Comparison of ENCODE assay signal across 25 cellular contexts in the genomic region with DNA sequence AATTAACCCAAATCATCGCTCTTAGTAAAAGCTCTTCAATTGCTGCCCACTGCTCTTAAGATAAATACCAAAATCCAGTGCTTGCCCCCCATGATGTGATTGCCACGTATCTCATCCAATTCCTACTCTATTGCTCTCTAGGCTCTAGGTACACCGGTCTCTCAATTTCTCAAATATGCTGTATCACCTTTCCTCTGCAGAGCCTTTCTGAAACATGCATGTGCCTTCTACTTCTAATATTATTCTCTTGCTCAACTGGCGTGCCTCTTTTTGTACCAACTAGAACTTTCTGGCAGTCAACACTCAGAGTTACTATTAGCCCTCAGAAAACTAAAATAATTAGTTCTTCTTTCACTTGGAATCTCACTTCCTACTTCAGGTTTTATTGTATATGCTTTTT.
"Had no signal": no experiment of that assay in that cellular context is flagged by ENCODE, and none has a peak within 500 bp of the region (broad histone marks: within the 10 kb centered on the region; RNA-seq: fewer than 3 reads in every experiment).

No MANE protein-coding gene starts in this region.

- H3K9me3 ChIP-seq: body of pancreas, heart left ventricle, sigmoid colon, testis, uterus had no signal

- H3K36me3 ChIP-seq: heart left ventricle, sigmoid colon, uterus had no signal

- H3K9me3 Mint-ChIP-seq: activated naive CD4-positive, alpha-beta T cell treated with anti-CD3 and anti-CD28 coated beads, Interleukin-2, amount 10 ng/mL, durations not matched to agents 7 days and 5 days; activated T-cell treated with anti-CD3 and anti-CD28 coated beads, Interleukin-2, amount 50 U/mL, for 72 hours; naive thymus-derived CD4-positive, alpha-beta T cell; neural crest cell; T-cell; T-helper 2 cell treated with Interferon-gamma antibody and Interleukin-4, amounts not matched to agents 5 μg/mL and 100 μg/mL, for 36 hours had no signal

- H3K27ac ChIP-seq: body of pancreas, heart left ventricle, testis, uterus had no signal

- H3K4me3 ChIP-seq: body of pancreas, heart left ventricle, sigmoid colon, smooth muscle cell, testis, uterus had no signal

- H3K4me1 ChIP-seq: testis, uterus had no signal

- ATAC-seq: activated T-cell treated with anti-CD3 and anti-CD28 coated beads, Interleukin-2, amount 50 U/mL, for 72 hours; body of pancreas; left cardiac atrium; naive thymus-derived CD4-positive, alpha-beta T cell; T-cell had no signal

- H3K4me3 Mint-ChIP-seq: activated naive CD4-positive, alpha-beta T cell treated with anti-CD3 and anti-CD28 coated beads, Interleukin-2, amount 10 ng/mL, durations not matched to agents 7 days and 5 days; activated T-cell treated with anti-CD3 and anti-CD28 coated beads, Interleukin-2, amount 50 U/mL, for 72 hours; naive thymus-derived CD4-positive, alpha-beta T cell; neural crest cell; T-cell; T-helper 2 cell treated with Interferon-gamma antibody and Interleukin-4, amounts not matched to agents 5 μg/mL and 100 μg/mL, for 36 hours had no signal

- H3K27me3 ChIP-seq: body of pancreas, heart left ventricle, sigmoid colon, testis, uterus had no signal

- H3K36me3 Mint-ChIP-seq: activated naive CD4-positive, alpha-beta T cell treated with anti-CD3 and anti-CD28 coated beads, Interleukin-2, amount 10 ng/mL, durations not matched to agents 7 days and 5 days; naive thymus-derived CD4-positive, alpha-beta T cell; T-cell had no signal

- H3K4me1 Mint-ChIP-seq: activated naive CD4-positive, alpha-beta T cell treated with anti-CD3 and anti-CD28 coated beads, Interleukin-2, amount 10 ng/mL, durations not matched to agents 7 days and 5 days; naive thymus-derived CD4-positive, alpha-beta T cell; T-cell had no signal

- H3K4me2 ChIP-seq: smooth muscle cell had no signal

- H3K27ac Mint-ChIP-seq: activated naive CD4-positive, alpha-beta T cell treated with anti-CD3 and anti-CD28 coated beads, Interleukin-2, amount 10 ng/mL, durations not matched to agents 7 days and 5 days; activated T-cell treated with anti-CD3 and anti-CD28 coated beads, Interleukin-2, amount 50 U/mL, for 72 hours; naive thymus-derived CD4-positive, alpha-beta T cell; T-cell; T-helper 2 cell treated with Interferon-gamma antibody and Interleukin-4, amounts not matched to agents 5 μg/mL and 100 μg/mL, for 36 hours had no signal

- DNase-seq: activated CD4-positive, alpha-beta T cell treated with anti-CD3 and anti-CD28 coated beads for 4 hours; activated CD4-positive, alpha-beta T cell treated with anti-CD3 and anti-CD28 coated beads, Interleukin-2, amount 50 U/mL, for 48 hours; activated effector memory CD4-positive, alpha-beta T cell treated with anti-CD3 and anti-CD28 coated beads, Interleukin-2, amount 50 U/mL, for 16 hours; activated naive CD4-positive, alpha-beta T cell treated with anti-CD3 and anti-CD28 coated beads, Interleukin-2, amount 10 ng/mL, durations not matched to agents 7 days and 5 days; activated T-cell treated with anti-CD3 and anti-CD28 coated beads, Interleukin-2, amount 50 U/mL, for 72 hours; amygdala; body of pancreas; dermis blood vessel endothelial cell; effector CD8-positive, alpha-beta T cell; heart left ventricle; left cardiac atrium; naive thymus-derived CD4-positive, alpha-beta T cell; occipital lobe; retina; sigmoid colon; stimulated activated CD4-positive, alpha-beta T cell treated with anti-CD3 and anti-CD28 coated beads, Interleukin-15, amount 100 ng/mL, for 24 hours; stimulated activated CD8-positive, alpha-beta memory T cell treated with anti-CD3 and anti-CD28 coated beads, Interleukin-4, amount 100 ng/mL, for 48 hours; stimulated activated naive CD4-positive, alpha-beta T cell; T-cell; testis; trophoblast cell; uterus had no signal
